8 cellular contexts compared by ENCODE assay signal in the genomic region with DNA sequence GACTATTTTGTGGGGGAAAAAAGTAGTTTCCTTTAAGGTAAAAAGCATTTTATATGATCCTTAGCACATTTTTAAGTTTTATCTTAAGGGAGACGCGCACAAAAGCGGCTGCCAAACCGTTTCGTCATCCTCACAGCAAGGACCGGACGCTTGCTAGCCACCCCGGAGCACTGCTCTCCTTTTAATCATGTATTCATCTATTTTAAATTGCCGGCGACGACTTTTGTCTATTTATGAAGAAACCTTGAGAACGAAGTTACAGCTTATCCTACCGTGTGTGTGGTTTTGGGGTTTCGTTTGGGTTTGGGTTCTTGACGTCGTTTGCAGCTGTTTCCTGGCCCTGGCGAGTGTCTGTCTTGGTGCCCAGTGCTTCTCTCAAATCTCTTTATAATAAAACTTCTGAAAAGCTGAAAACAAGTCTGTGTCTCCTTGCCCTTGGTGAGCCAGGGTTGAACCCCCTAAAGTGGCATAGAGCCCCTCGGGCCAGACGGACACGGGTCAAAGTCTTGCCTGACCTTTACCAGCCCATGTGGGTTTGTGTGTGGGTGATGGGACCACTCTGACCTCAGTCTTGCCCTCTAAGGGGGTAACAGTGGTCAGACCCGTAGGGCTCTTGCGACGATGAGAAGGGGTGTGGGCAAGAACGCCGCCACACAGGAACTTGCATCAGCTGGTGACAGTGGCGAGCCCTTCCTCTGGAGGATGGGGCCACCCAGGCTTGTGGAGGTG.
A peak's percentile ranks its signal among the peaks of the same experiment; 100 is the strongest.
DNase-seq lines count a peak whose midpoint lies in the region; ATAC-seq lines count a peak whose summit lies in the region.

No MANE protein-coding gene starts in this region.

- peak overlapping the region; percentile 94 for H3K27ac ChIP-seq in BLaER1
- H3K27ac ChIP-seq in effector memory CD4-positive, alpha-beta T cell (ENCODE audit: insufficient read depth, low read length, poor library complexity, severe bottlenecking): peak overlapping the region; percentile 74

- H4K20me1 ChIP-seq in BLaER1: no peaks in the 10 kb centered on the region

- peak overlapping the region; percentile 81 for H3K9ac ChIP-seq in BLaER1

- H3K36me3 ChIP-seq in BLaER1: no peaks in the 10 kb centered on the region
- H3K36me3 ChIP-seq in effector memory CD4-positive, alpha-beta T cell (ENCODE audit: control insufficient read depth, insufficient read depth, low read length): no peaks in the 10 kb centered on the region

- peak overlapping the region; percentile 61 for H3K4me3 ChIP-seq in BLaER1
- peak overlapping the region; percentile 36 for H3K4me3 ChIP-seq in effector memory CD4-positive, alpha-beta T cell (ENCODE audit: insufficient read depth, low read depth, low read length, poor library complexity, severe bottlenecking)

- peak; percentile 67 for ATAC-seq in HG02678 (IDR thresholded peaks at IDR 0.05; ENCODE audit: unreplicated experiment)

- H3K4me1 ChIP-seq in BLaER1: peaks cover 75% of the 10 kb centered on the region
- peaks cover 37% of the 10 kb centered on the region for H3K4me1 ChIP-seq in effector memory CD4-positive, alpha-beta T cell (ENCODE audit: control insufficient read depth, insufficient read depth, low read length, poor library complexity, severe bottlenecking)

- peak; percentile 40 for DNase-seq in T-helper 9 cell
- DNase-seq in effector memory CD4-positive, alpha-beta T cell: peak; percentile 26 to 61 (median 36)
- peak; percentile 43 for DNase-seq in stimulated activated naive CD4-positive, alpha-beta T cell treated with Interleukin-2 at 50 U/mL for 16 hours (lab: John Stamatoyannopoulos, UW)
- DNase-seq in germinal center (ENCODE audit: low spot score): no peak
- DNase-seq in globus pallidus (ENCODE audit: low spot score): no peak
- no peak for DNase-seq in GDM1 (lab: John Stamatoyannopoulos, UW)

- H3K9me3 ChIP-seq in BLaER1: no peaks in the 10 kb centered on the region
- no peaks in the 10 kb centered on the region for H3K9me3 ChIP-seq in effector memory CD4-positive, alpha-beta T cell (ENCODE audit: control insufficient read depth, low read length)

- H3K4me2 ChIP-seq in BLaER1: peak overlapping the region; percentile 98

- no peaks in the 10 kb centered on the region for H3K27me3 ChIP-seq in BLaER1
- H3K27me3 ChIP-seq in effector memory CD4-positive, alpha-beta T cell (replicated peaks; ENCODE audit: control insufficient read depth, insufficient read depth, low read length, poor library complexity, severe bottlenecking): peaks cover 4% of the 10 kb centered on the region

Comparison
In these comparisons a context has a peak if more than half of its experiments do, and no peak if none do; other contexts are left out.
1. DNase-seq: peak in T-helper 9 cell (single experiment), effector memory CD4-positive, alpha-beta T cell (3 of 3) and stimulated activated naive CD4-positive, alpha-beta T cell treated with Interleukin-2 at 50 U/mL for 16 hours (single experiment); none in germinal center (single experiment), globus pallidus (single experiment) and GDM1 (single experiment).